23 cellular contexts compared by ENCODE assay signal in genomic region chr6:119917186-119917585, GRCh38.
"Had no signal": no experiment of that assay in that cellular context is flagged by ENCODE, and none has a peak within 500 bp of the region (broad histone marks: within the 10 kb centered on the region; RNA-seq: fewer than 3 reads in every experiment).

No MANE protein-coding gene starts in this region.

- H3K27ac ChIP-seq: RWPE1 had no signal

- H3K4me2 ChIP-seq: SK-N-SH had no signal

- H3K9ac ChIP-seq: SK-N-SH had no signal

- DNase-seq: IMR-90, Karpas-422, KG1, MV-4-11, NCI-H1048, NCI-H1105, NCI-H1417, NCI-H1436 treated with DMSO at 0.1 percent for 48 hours, NCI-H1694, NCI-H1930, NCI-H2081, NCI-H2107, NCI-H2227 treated with DMSO at 0.1 percent for 48 hours, NCI-H524, NCI-H526 treated with DMSO at 0.1 percent for 48 hours, NCI-H748 treated with DMSO at 0.1 percent for 48 hours, SHP77, SK-N-SH, SW 1271, T-helper 1 cell had no signal

- ATAC-seq: HepG2, Panc1 had no signal
